Comparison of ENCODE assay signal across 1 cellular context in genomic region chr3:50345008-50345407, GRCh38.
TF ChIP-seq lines count a peak whose summit lies in the region.

No MANE protein-coding gene starts in this region.

TF ChIP-seq in SK-N-SH treated with all-trans-retinoic acid at 6 μM for 48 hours, 23 proteins besides CTCF, POLR2A, EP300 and RAD21 (continued from another document):
- TF ChIP-seq, protein P1, sequence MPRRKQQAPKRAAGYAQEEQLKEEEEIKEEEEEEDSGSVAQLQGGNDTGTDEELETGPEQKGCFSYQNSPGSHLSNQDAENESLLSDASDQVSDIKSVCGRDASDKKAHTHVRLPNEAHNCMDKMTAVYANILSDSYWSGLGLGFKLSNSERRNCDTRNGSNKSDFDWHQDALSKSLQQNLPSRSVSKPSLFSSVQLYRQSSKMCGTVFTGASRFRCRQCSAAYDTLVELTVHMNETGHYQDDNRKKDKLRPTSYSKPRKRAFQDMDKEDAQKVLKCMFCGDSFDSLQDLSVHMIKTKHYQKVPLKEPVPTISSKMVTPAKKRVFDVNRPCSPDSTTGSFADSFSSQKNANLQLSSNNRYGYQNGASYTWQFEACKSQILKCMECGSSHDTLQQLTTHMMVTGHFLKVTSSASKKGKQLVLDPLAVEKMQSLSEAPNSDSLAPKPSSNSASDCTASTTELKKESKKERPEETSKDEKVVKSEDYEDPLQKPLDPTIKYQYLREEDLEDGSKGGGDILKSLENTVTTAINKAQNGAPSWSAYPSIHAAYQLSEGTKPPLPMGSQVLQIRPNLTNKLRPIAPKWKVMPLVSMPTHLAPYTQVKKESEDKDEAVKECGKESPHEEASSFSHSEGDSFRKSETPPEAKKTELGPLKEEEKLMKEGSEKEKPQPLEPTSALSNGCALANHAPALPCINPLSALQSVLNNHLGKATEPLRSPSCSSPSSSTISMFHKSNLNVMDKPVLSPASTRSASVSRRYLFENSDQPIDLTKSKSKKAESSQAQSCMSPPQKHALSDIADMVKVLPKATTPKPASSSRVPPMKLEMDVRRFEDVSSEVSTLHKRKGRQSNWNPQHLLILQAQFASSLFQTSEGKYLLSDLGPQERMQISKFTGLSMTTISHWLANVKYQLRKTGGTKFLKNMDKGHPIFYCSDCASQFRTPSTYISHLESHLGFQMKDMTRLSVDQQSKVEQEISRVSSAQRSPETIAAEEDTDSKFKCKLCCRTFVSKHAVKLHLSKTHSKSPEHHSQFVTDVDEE (CRISPR knock-in tag; IDR thresholded peaks at IDR 0.05): no peak
- no peak for TF ChIP-seq PPARA (CRISPR knock-in tag; IDR thresholded peaks at IDR 0.05; ENCODE audit: borderline replicate concordance)
- TF ChIP-seq ISL1 (CRISPR knock-in tag; IDR thresholded peaks at IDR 0.05): no peak
- no peak for TF ChIP-seq TCF4 (CRISPR knock-in tag; IDR thresholded peaks at IDR 0.05; ENCODE audit: borderline replicate concordance)
- TF ChIP-seq TOX (CRISPR knock-in tag; IDR thresholded peaks at IDR 0.05; ENCODE audit: borderline replicate concordance): no peak
